9 cellular contexts compared by ENCODE assay signal in genomic region chr2:88423733-88424132, GRCh38. TPM values are rescaled to one million over a fixed set of nuclear protein-coding genes. Genes with fewer than 3 reads are reported as not detected.
"Had no signal": no experiment of that assay in that cellular context is flagged by ENCODE, and none has a peak within 500 bp of the region (broad histone marks: within the 10 kb centered on the region; RNA-seq: fewer than 3 reads in every experiment).

No MANE protein-coding gene starts in this region.

- H3K4me2 ChIP-seq: KMS-11 had no signal

- DNase-seq: IMR-90, KBM-7, KG1 had no signal

- H3K9ac ChIP-seq: KMS-11 had no signal

- FAIRE-seq: HTR-8/SVneo had no signal

- H3K27ac ChIP-seq: HL-60, KMS-11 had no signal

RNA-seq across cellular contexts. Expression of gene FOXI3, which starts 28.8 kb away (rescaled TPM):
- total RNA-seq: HT-29, HT1080, IMR-90 had no signal
- polyA plus RNA-seq: IgD-negative memory B cell, IMR-90 had no signal
